ENCODE assay signal across 8 cellular contexts in genomic region chr13:36395280-36395679, GRCh38. TPM values are rescaled to one million over a fixed set of nuclear protein-coding genes. Genes with fewer than 3 reads are reported as not detected.
DNase-seq lines count a peak whose midpoint lies in the region; ATAC-seq and TF ChIP-seq lines count a peak whose summit lies in the region.

No MANE protein-coding gene starts in this region.

- intact Hi-C loops in left ventricle myocardium superior (cut with micrococcal nuclease) (no loop called here), aorta (cut with DNase I) (no loop called here)

- no peaks in the 10 kb centered on the region for H3K9me3 ChIP-seq in aorta (ENCODE audit: control insufficient read depth, low read length)

- H3K27ac ChIP-seq in 22Rv1, result no peak overlapping the region
- H3K27ac ChIP-seq in aorta (ENCODE audit: low read depth in 1 of 2, low read length in 2 of 2), result no peak overlapping the region

- H3K4me3 ChIP-seq in aorta (ENCODE audit: low read length in 2 of 2), result no peak overlapping the region

- 10 to 12% methylated on average over 2 of the region's 2 CpGs for WGBS in aorta, 2 donors

- TF ChIP-seq CTCF in 22Rv1 (IDR thresholded peaks at IDR 0.05), result peak; percentile 21; the same call in 1 of the 2 replicates

- DNase-seq in HCEC 1CT (peak; percentile 76), SKM-1 treated with dmso at 0.1 percent for 144 hours (lab: John Stamatoyannopoulos, UW; ENCODE audit: unreplicated experiment) (peak; percentile 61), left ventricle myocardium superior (no peak), aorta (no peak), DMS79 treated with DMSO at 0.1 percent for 48 hours (lab: John Stamatoyannopoulos, UW) (no peak), SHP77 (lab: John Stamatoyannopoulos, UW) (no peak), NCI-H187 treated with DMSO at 0.1 percent for 48 hours (lab: John Stamatoyannopoulos, UW) (no peak)

- H3K4me1 ChIP-seq in aorta (ENCODE audit: control insufficient read depth in 1 of 2, insufficient read depth in 2 of 2, low read length in 2 of 2), result no peaks in the 10 kb centered on the region

- no peaks in the 10 kb centered on the region for H3K36me3 ChIP-seq in aorta (ENCODE audit: control insufficient read depth in 1 of 2, insufficient read depth in 2 of 2, low read length in 1 of 2)

- H3K27me3 ChIP-seq in aorta (ENCODE audit: control insufficient read depth in 1 of 2, insufficient read depth in 2 of 2, low read length in 1 of 2), result no peaks in the 10 kb centered on the region

- ATAC-seq in left ventricle myocardium superior (peak; percentile 71), aorta (ENCODE audit: low FRiP score) (peak; percentile 66)

RNA-seq across cellular contexts. Expression of gene CCNA1, which starts 37.0 kb away (rescaled TPM):
- total RNA-seq in left ventricle myocardium superior (not detected), aorta (under 1 TPM; 0.36 to 0.42 TPM)
- polyA plus RNA-seq in aorta, result under 1 TPM; 0.25 to 0.31 TPM

RNA-seq across cellular contexts. Expression of gene SPART, which starts 49.1 kb away (rescaled TPM):
- 44.1 TPM for total RNA-seq in left ventricle myocardium superior
- 10 to 100 TPM; 73.5 to 74.7 TPM for total RNA-seq in aorta
- 10 to 100 TPM; 46.6 to 49.8 TPM for polyA plus RNA-seq in aorta

Comparison
In these comparisons a context has a peak if more than half of its experiments do, and no peak if none do; other contexts are left out.
1. DNase-seq: peak in HCEC 1CT (single experiment) and SKM-1 treated with dmso at 0.1 percent for 144 hours (single experiment); none in left ventricle myocardium superior (single experiment), aorta (0 of 2), DMS79 treated with DMSO at 0.1 percent for 48 hours (single experiment), SHP77 (0 of 2) and NCI-H187 treated with DMSO at 0.1 percent for 48 hours (single experiment).